In genomic region chr10:102396251-102396650, GRCh38 we compare ENCODE assay signal across 8 cellular contexts. TPM values are rescaled to one million over a fixed set of nuclear protein-coding genes. Genes with fewer than 3 reads are reported as not detected.
DNase-seq lines count a peak whose midpoint lies in the region; ATAC-seq and TF ChIP-seq lines count a peak whose summit lies in the region.

No MANE protein-coding gene starts in this region.

- H4K91ac ChIP-seq in trophoblast cell (ENCODE audit: low read depth, low read length) = no peak overlapping the region

- H3K79me2 ChIP-seq in trophoblast cell (ENCODE audit: control insufficient read depth, insufficient read depth, low read length, poor library complexity) = peaks cover 6% of the 10 kb centered on the region

- no CpG with 5 or more reads among the region's 4 CpGs for WGBS in trophoblast cell (ENCODE audit: extremely low coverage, insufficient coverage, insufficient read length)

- H3K4me1 Mint-ChIP-seq in Caco-2 (ENCODE audit: low read depth, unreplicated experiment) = peaks cover 9% of the 10 kb centered on the region

- no peak overlapping the region for H2BK5ac ChIP-seq in trophoblast cell (ENCODE audit: low read depth, low read length, poor library complexity)

- POLR2A ChIA-PET in Caco-2 (lab: Charles Lee) = interaction anchor here (0.6 to 1.1 kb wide), 2 partner anchors 9 to 27 kb away, joined by 3 read pairs; no protein-coding TSS in a partner anchor

- H3K4me2 ChIP-seq in trophoblast cell (ENCODE audit: low read length) = peak overlapping the region; percentile 74

- H3K4me3 ChIP-seq in Caco-2 (ENCODE audit: low read depth, low read length) (peak overlapping the region; percentile 75), epithelial cell of proximal tubule (ENCODE audit: low read depth, low read length) (peak overlapping the region; percentile 68), trophoblast cell (ENCODE audit: low read depth, low read length) (no peak overlapping the region)

- TF ChIP-seq CTCF in Caco-2 (IDR thresholded peaks at IDR 0.05; ENCODE audit: insufficient read depth in 1 of 2, low read depth in 1 of 2, low read length in 1 of 2, severe bottlenecking in 1 of 2, unreplicated experiment in 1 of 2) = no peak
- TF ChIP-seq CTCF in epithelial cell of proximal tubule (conservative IDR thresholded peaks at IDR 0.05; ENCODE audit: low read depth, low read length) = no peak

- H3K14ac ChIP-seq in trophoblast cell (ENCODE audit: low read length) = peak overlapping the region; percentile 59

- no peak overlapping the region for H3K9ac ChIP-seq in trophoblast cell (ENCODE audit: low read length)

- no peak overlapping the region for H2BK120ac ChIP-seq in trophoblast cell (ENCODE audit: insufficient read depth, low read length, poor library complexity)

- H3K36me3 Mint-ChIP-seq in Caco-2 (ENCODE audit: insufficient read depth, unreplicated experiment) = peaks cover 22% of the 10 kb centered on the region

- no peaks in the 10 kb centered on the region for H3K27me3 Mint-ChIP-seq in Caco-2 (ENCODE audit: insufficient read depth, unreplicated experiment)

- H3K9me3 Mint-ChIP-seq in Caco-2 (ENCODE audit: unreplicated experiment) = no peaks in the 10 kb centered on the region

- H4K12ac ChIP-seq in trophoblast cell (ENCODE audit: low read depth, low read length) = no peak overlapping the region

- CTCF ChIA-PET in Caco-2 (lab: Charles Lee) = interaction anchor here (0.7 to 3.7 kb wide), 8 partner anchors 13 to 188 kb away, joined by 3 to 28 read pairs (median 4); partner anchors contain the start of genes FBXL15, PITX3 and SUFU

- peaks cover 22% of the 10 kb centered on the region for H3K4me1 ChIP-seq in Caco-2
- peaks cover 23 to 25% of the 10 kb centered on the region in 2 experiments for H3K4me1 ChIP-seq in trophoblast cell (ENCODE audit: control insufficient read depth in 1 of 2, insufficient read depth in 2 of 2, low read length in 2 of 2)

- peak overlapping the region; percentile 90 for H3K4me3 Mint-ChIP-seq in Caco-2 (ENCODE audit: unreplicated experiment)

- no peak overlapping the region for H2BK12ac ChIP-seq in trophoblast cell (ENCODE audit: low read length)

- intact Hi-C loops in Caco-2 (cut with micrococcal nuclease; ENCODE audit: unreplicated experiment) = no loop called here

- no peak overlapping the region for H3K18ac ChIP-seq in trophoblast cell (ENCODE audit: low read length)

- H2AFZ ChIP-seq in trophoblast cell (ENCODE audit: insufficient read depth, low read length, poor library complexity) = no peak overlapping the region

- TSS peak; percentile 43 for BruUV-seq in Caco-2 (replicated peaks; lab: Mats Ljungman, UMichigan)

- H3K23ac ChIP-seq in trophoblast cell (ENCODE audit: low read length) = no peak overlapping the region

- H3K27ac Mint-ChIP-seq in Caco-2 (ENCODE audit: unreplicated experiment) = peak overlapping the region; percentile 90

- H3K27me3 ChIP-seq in Caco-2 (replicated peaks; ENCODE audit: control insufficient read depth, insufficient read depth, low read length) = no peaks in the 10 kb centered on the region
- no peaks in the 10 kb centered on the region for H3K27me3 ChIP-seq in trophoblast cell (ENCODE audit: insufficient read depth, low read length)

- H3K9me3 ChIP-seq in Caco-2 (no peaks in the 10 kb centered on the region), trophoblast cell (ENCODE audit: insufficient read depth, low read depth, low read length) (peaks cover 3% of the 10 kb centered on the region)

- DNase-seq in Caco-2 (no peak), RPMI8226 (peak; percentile 20), epithelial cell of proximal tubule (ENCODE audit: low read depth) (no peak), trophoblast cell (no peak), NCI-H2029 (lab: John Stamatoyannopoulos, UW) (no peak), NAMALWA (ENCODE audit: low spot score) (no peak), SK-N-DZ (ENCODE audit: low spot score) (no peak)

- H3K36me3 ChIP-seq in Caco-2 (ENCODE audit: control insufficient read depth, insufficient read depth, low read length) = no peaks in the 10 kb centered on the region
- H3K36me3 ChIP-seq in trophoblast cell (ENCODE audit: control insufficient read depth in 1 of 2, insufficient read depth in 2 of 2, low read length in 2 of 2) = peaks cover 23 to 28% of the 10 kb centered on the region in 2 experiments

- H3K4ac ChIP-seq in trophoblast cell (ENCODE audit: low read depth, low read length) = peak overlapping the region; percentile 13

- H3K79me1 ChIP-seq in trophoblast cell (ENCODE audit: low read length) = peaks cover 15% of the 10 kb centered on the region

- H2AK5ac ChIP-seq in trophoblast cell (ENCODE audit: low read length) = peak overlapping the region; percentile 30

- ATAC-seq in HG02981 (IDR thresholded peaks at IDR 0.05; ENCODE audit: unreplicated experiment) = no peak

- no peak overlapping the region for H4K8ac ChIP-seq in trophoblast cell (ENCODE audit: low read depth, low read length)

- no peak overlapping the region for H3K27ac ChIP-seq in trophoblast cell (ENCODE audit: low read depth, low read length)

RNA-seq across cellular contexts. Expression of gene NFKB2, which starts 0.7 kb away (rescaled TPM):
- total RNA-seq in Caco-2 (2022) (35.1 and 36.5 TPM in 2 replicates), epithelial cell of proximal tubule (73.9 and 84.9 TPM in 2 replicates)
- 30.6 and 31.3 TPM in 2 replicates for polyA plus RNA-seq in trophoblast cell (2013)
- polyA plus RNA-seq in SK-N-DZ (2014; cell fraction: cytosol; rRNA removed) = 6.1 and 9.8 TPM in 2 replicates
- 13.4 and 19.5 TPM in 2 replicates for polyA plus RNA-seq in SK-N-DZ (2014; cell fraction: nucleus; rRNA removed)

RNA-seq across cellular contexts. Expression of gene PSD, which starts 22.3 kb away (rescaled TPM):
- total RNA-seq in Caco-2 (2022) = 2.8 and 3.8 TPM in 2 replicates
- 0.43 and 0.52 TPM in 2 replicates for total RNA-seq in epithelial cell of proximal tubule
- polyA plus RNA-seq in trophoblast cell (2013) = 0.78 and 0.92 TPM in 2 replicates
- polyA plus RNA-seq in SK-N-DZ (2014; cell fraction: cytosol; rRNA removed) = 19.2 and 20.4 TPM in 2 replicates
- 90.7 and 104 TPM in 2 replicates for polyA plus RNA-seq in SK-N-DZ (2014; cell fraction: nucleus; rRNA removed)

RNA-seq across cellular contexts. Expression of gene FBXL15, which starts 24.4 kb away (rescaled TPM):
- total RNA-seq in Caco-2 (2022) = 7.9 and 8.6 TPM in 2 replicates
- total RNA-seq in epithelial cell of proximal tubule = 23.8 and 34.6 TPM in 2 replicates
- polyA plus RNA-seq in trophoblast cell (2013) = 6.1 and 6.6 TPM in 2 replicates
- polyA plus RNA-seq in SK-N-DZ (2014; cell fraction: cytosol; rRNA removed) = 34.1 and 42.6 TPM in 2 replicates
- polyA plus RNA-seq in SK-N-DZ (2014; cell fraction: nucleus; rRNA removed) = 47.1 and 53.0 TPM in 2 replicates

RNA-seq across cellular contexts. Expression of gene CUEDC2, which starts 36.1 kb away (rescaled TPM):
- total RNA-seq in Caco-2 (2022) (32.1 and 32.6 TPM in 2 replicates), epithelial cell of proximal tubule (77.8 and 98.5 TPM in 2 replicates)
- polyA plus RNA-seq in trophoblast cell (2013) = 45.8 and 49.8 TPM in 2 replicates
- 130 and 171 TPM in 2 replicates for polyA plus RNA-seq in SK-N-DZ (2014; cell fraction: cytosol; rRNA removed)
- polyA plus RNA-seq in SK-N-DZ (2014; cell fraction: nucleus; rRNA removed) = 127 and 172 TPM in 2 replicates

RNA-seq across cellular contexts. Expression of gene C10orf95, which starts 55.1 kb away (rescaled TPM):
- total RNA-seq in Caco-2 (2022) = 0.82 and 0.86 TPM in 2 replicates
- 2.2 and 10.3 TPM in 2 replicates for total RNA-seq in epithelial cell of proximal tubule
- polyA plus RNA-seq in trophoblast cell (2013) = 17.4 and 19.7 TPM in 2 replicates
- polyA plus RNA-seq in SK-N-DZ (2014; cell fraction: cytosol; rRNA removed) = not detected in 2 replicates
- not detected in 2 replicates for polyA plus RNA-seq in SK-N-DZ (2014; cell fraction: nucleus; rRNA removed)
